ENCODE assay signal across 12 cellular contexts in the genomic region with DNA sequence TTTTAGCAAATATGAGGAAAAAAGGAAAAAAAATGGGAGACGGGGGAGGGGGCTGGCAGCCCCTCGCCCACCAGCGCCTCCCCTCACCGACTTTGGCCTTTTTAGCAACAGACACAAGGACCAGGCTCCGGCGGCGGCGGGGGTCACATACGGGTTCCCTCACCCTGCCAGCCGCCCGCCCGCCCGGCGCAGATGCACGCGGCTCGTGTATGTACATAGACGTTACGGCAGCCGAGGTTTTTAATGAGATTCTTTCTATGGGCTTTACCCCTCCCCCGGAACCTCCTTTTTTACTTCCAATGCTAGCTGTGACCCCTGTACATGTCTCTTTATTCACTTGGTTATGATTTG. TPM values are rescaled to one million over a fixed set of nuclear protein-coding genes. Genes with fewer than 3 reads are reported as not detected.
DNase-seq lines count a peak whose midpoint lies in the region; ATAC-seq, FAIRE-seq and TF ChIP-seq lines count a peak whose summit lies in the region.
"Had no signal": no experiment of that assay in that cellular context is flagged by ENCODE, and none has a peak within 500 bp of the region (broad histone marks: within the 10 kb centered on the region; RNA-seq: fewer than 3 reads in every experiment).

No MANE protein-coding gene starts in this region.

- no peak for FAIRE-seq in pancreas (lab: Jason Lieb, UNC)

- no peaks in the 10 kb centered on the region for H3K9me3 Mint-ChIP-seq in activated CD8-positive, alpha-beta T cell treated with anti-CD3 and anti-CD28 coated beads for 36 hours
- H3K9me3 Mint-ChIP-seq: activated CD4-positive, alpha-beta memory T cell treated with anti-CD3 and anti-CD28 coated beads for 36 hours; effector memory CD8-positive, alpha-beta T cell had no signal

- H3K9me3 ChIP-seq in heart left ventricle (no peaks in the 10 kb centered on the region), pancreas (no peaks in the 10 kb centered on the region)
- H3K9me3 ChIP-seq: transverse colon had no signal

- TF ChIP-seq CTCF in heart left ventricle (IDR thresholded peaks at IDR 0.05) (no peak), coronary artery (IDR thresholded peaks at IDR 0.05) (no peak), pancreas (IDR thresholded peaks at IDR 0.05) (no peak)
- TF ChIP-seq CTCF in activated CD8-positive, alpha-beta T cell treated with anti-CD3 and anti-CD28 coated beads for 36 hours (IDR thresholded peaks at IDR 0.05): no peak

- no peak overlapping the region for H3K27ac Mint-ChIP-seq in activated CD8-positive, alpha-beta T cell treated with anti-CD3 and anti-CD28 coated beads for 36 hours
- H3K27ac Mint-ChIP-seq: activated CD4-positive, alpha-beta memory T cell treated with anti-CD3 and anti-CD28 coated beads for 36 hours had no signal

- no peaks in the 10 kb centered on the region for H3K27me3 Mint-ChIP-seq in activated CD8-positive, alpha-beta T cell treated with anti-CD3 and anti-CD28 coated beads for 36 hours
- H3K27me3 Mint-ChIP-seq: activated CD4-positive, alpha-beta memory T cell treated with anti-CD3 and anti-CD28 coated beads for 36 hours; effector memory CD8-positive, alpha-beta T cell had no signal

- H3K4me3 ChIP-seq in heart left ventricle (peak overlapping the region in 9 of 12 donors; percentile 18 to 85 (median 68)), coronary artery (no peak overlapping the region), pancreas (no peak overlapping the region)
- H3K4me3 ChIP-seq: transverse colon had no signal

- no peak overlapping the region for H3K4me3 Mint-ChIP-seq in activated CD8-positive, alpha-beta T cell treated with anti-CD3 and anti-CD28 coated beads for 36 hours
- H3K4me3 Mint-ChIP-seq: activated CD4-positive, alpha-beta memory T cell treated with anti-CD3 and anti-CD28 coated beads for 36 hours had no signal

- H3K4me1 ChIP-seq in heart left ventricle (peaks cover 0 to 48% (median 33%) of the 10 kb centered on the region in 12 donors), pancreas (peaks cover 0 to 13% (median 5%) of the 10 kb centered on the region in 3 donors)

- H3K36me3 Mint-ChIP-seq in activated CD8-positive, alpha-beta T cell treated with anti-CD3 and anti-CD28 coated beads for 36 hours (ENCODE audit: low read depth): peaks cover 44% of the 10 kb centered on the region

- intact Hi-C loops in heart left ventricle (cut with DNase I): loop anchor here (2.0 to 10.0 kb wide), 5 partner anchors 31 to 301 kb away; partner anchors contain the start of gene PER1 (in 1 of the 10)
- intact Hi-C loops in cardiac septum (cut with DNase I): loop anchor here (5.0 kb wide), 1 partner anchor 111 kb away; no protein-coding TSS in a partner anchor
- intact Hi-C loops in pancreas (cut with DNase I): loop anchor here in 2 of 3 donors (5.0 to 10.0 kb wide), 2 partner anchors 109 to 111 kb away; no protein-coding TSS in a partner anchor
- intact Hi-C loops in activated CD8-positive, alpha-beta T cell treated with anti-CD3 and anti-CD28 coated beads for 36 hours (cut with micrococcal nuclease): loop anchor here (10.0 kb wide), 1 partner anchor 279 kb away; the partner anchor contains the start of gene CD68

- 60 to 75% (median 68%) methylated on average over 21 of the region's 21 CpGs for WGBS in heart left ventricle, 4 donors
- WGBS in pancreas, 2 donors: 85 to 87% methylated on average over 21 of the region's 21 CpGs

- ATAC-seq in heart left ventricle (no peak), pancreas (no peak)
- no peak for ATAC-seq in activated CD8-positive, alpha-beta T cell treated with anti-CD3 and anti-CD28 coated beads for 36 hours
- ATAC-seq: effector memory CD8-positive, alpha-beta T cell had no signal

- H3K27ac ChIP-seq in heart left ventricle: peak overlapping the region in 11 of 12 donors; percentile 68 to 95 (median 91)
- no peak overlapping the region for H3K27ac ChIP-seq in coronary artery
- H3K27ac ChIP-seq in pancreas: no peak overlapping the region
- H3K27ac ChIP-seq: KMS-11 had no signal

- CTCF ChIA-PET in activated CD8-positive, alpha-beta T cell treated with anti-CD3 and anti-CD28 coated beads for 36 hours (lab: Charles Lee): no interaction called here

- no peaks in the 10 kb centered on the region for H3K27me3 ChIP-seq in heart left ventricle
- no peaks in the 10 kb centered on the region for H3K27me3 ChIP-seq in pancreas
- H3K27me3 ChIP-seq: transverse colon had no signal

- no peak for TF ChIP-seq POLR2A in heart left ventricle (IDR thresholded peaks at IDR 0.05)

- no peak for DNase-seq in heart left ventricle
- DNase-seq in cardiac septum (ENCODE audit: low spot score): no peak
- DNase-seq in coronary artery (ENCODE audit: low spot score): peak; percentile 71
- DNase-seq in pancreas: peak in 4 of 6 donors; percentile 27 to 66 (median 42)
- no peak for DNase-seq in kidney glomerular epithelial cell (lab: John Stamatoyannopoulos, UW)
- no peak for DNase-seq in activated CD8-positive, alpha-beta T cell treated with anti-CD3 and anti-CD28 coated beads for 36 hours
- DNase-seq: activated CD4-positive, alpha-beta memory T cell treated with anti-CD3 and anti-CD28 coated beads for 36 hours; effector memory CD8-positive, alpha-beta T cell; NCI-H1694 treated with DMSO at 0.1 percent for 48 hours; NK-92 treated with Interleukin-12 subunit alpha and Interleukin-12 subunit beta, amount 100 ng/mL, for 24 hours; transverse colon had no signal

- POLR2A ChIA-PET in activated CD8-positive, alpha-beta T cell treated with anti-CD3 and anti-CD28 coated beads for 36 hours (lab: Charles Lee): interaction anchor here (1.2 kb wide), 1 partner anchor 9 kb away, joined by 5 read pairs; no protein-coding TSS in a partner anchor

- peaks cover 3 to 58% (median 51%) of the 10 kb centered on the region in 9 donors for H3K36me3 ChIP-seq in heart left ventricle
- peaks cover 0 to 24% (median 0%) of the 10 kb centered on the region in 3 donors for H3K36me3 ChIP-seq in pancreas

- peaks cover 44% of the 10 kb centered on the region for H3K4me1 Mint-ChIP-seq in activated CD8-positive, alpha-beta T cell treated with anti-CD3 and anti-CD28 coated beads for 36 hours (ENCODE audit: low read depth)

RNA-seq across cellular contexts. Expression of gene TMEM88, which starts 1.2 kb away (rescaled TPM):
- total RNA-seq in heart left ventricle: 100 to 1,000 TPM in 1 of 9 donors, 10 to 100 TPM in 8; 16.7 to 130 (median 27.0) TPM
- 100 to 1,000 TPM in 1 of 2 donors, 10 to 100 TPM in 1; 97.7 to 112 TPM for polyA plus RNA-seq in heart left ventricle
- 14.7 TPM for total RNA-seq in cardiac septum
- 1 to 10 TPM; 2.1 to 4.2 (median 2.4) TPM for total RNA-seq in pancreas
- polyA plus RNA-seq in pancreas: 10 to 100 TPM; 21.6 to 28.5 TPM
- total RNA-seq in activated CD8-positive, alpha-beta T cell treated with anti-CD3 and anti-CD28 coated beads for 36 hours: 1 to 10 TPM; 2.4 to 2.9 TPM

RNA-seq across cellular contexts. Expression of gene NAA38, which starts 3.7 kb away (rescaled TPM):
- total RNA-seq in heart left ventricle: 100 to 1,000 TPM in 1 of 9 donors, 10 to 100 TPM in 8; 60.9 to 141 (median 72.4) TPM
- 100 to 1,000 TPM in 1 of 2 donors, 10 to 100 TPM in 1; 75.2 to 179 TPM for polyA plus RNA-seq in heart left ventricle
- 68.8 TPM for total RNA-seq in cardiac septum
- 10 to 100 TPM; 20.1 to 29.6 (median 26.6) TPM for total RNA-seq in pancreas
- 10 to 100 TPM; 75.7 to 87.2 TPM for polyA plus RNA-seq in pancreas
- 10 to 100 TPM; 72.8 to 77.2 TPM for total RNA-seq in activated CD8-positive, alpha-beta T cell treated with anti-CD3 and anti-CD28 coated beads for 36 hours

RNA-seq across cellular contexts. Expression of gene CYB5D1, which starts 4.1 kb away (rescaled TPM):
- 10 to 100 TPM in 8 of 9 donors, 1 to 10 TPM in 1; 9.3 to 20.4 (median 16.6) TPM for total RNA-seq in heart left ventricle
- 10 to 100 TPM; 11.7 to 15.5 TPM for polyA plus RNA-seq in heart left ventricle
- 12.2 TPM for total RNA-seq in cardiac septum
- total RNA-seq in pancreas: 10 to 100 TPM in 1 of 6 donors, 1 to 10 TPM in 5; 5.0 to 10.5 (median 8.4) TPM
- polyA plus RNA-seq in pancreas: 1 to 10 TPM; 4.9 to 8.5 TPM
- 10 to 100 TPM; 13.5 to 16.2 TPM for total RNA-seq in activated CD8-positive, alpha-beta T cell treated with anti-CD3 and anti-CD28 coated beads for 36 hours

RNA-seq across cellular contexts. Expression of gene KDM6B, which starts 19.7 kb away (rescaled TPM):
- total RNA-seq in heart left ventricle: 10 to 100 TPM in 8 of 9 donors, 1 to 10 TPM in 1; 7.4 to 29.3 (median 24.8) TPM
- polyA plus RNA-seq in heart left ventricle: 10 to 100 TPM; 11.6 to 14.4 TPM
- total RNA-seq in cardiac septum: 22.1 TPM
- 10 to 100 TPM; 14.9 to 23.7 (median 17.3) TPM for total RNA-seq in pancreas
- 10 to 100 TPM in 1 of 2 donors, 1 to 10 TPM in 1; 8.9 to 15.3 TPM for polyA plus RNA-seq in pancreas
- total RNA-seq in activated CD8-positive, alpha-beta T cell treated with anti-CD3 and anti-CD28 coated beads for 36 hours: 10 to 100 TPM; 49.2 to 53.8 TPM

RNA-seq across cellular contexts. Expression of gene CHD3, which starts 34.9 kb away (rescaled TPM):
- total RNA-seq in heart left ventricle (10 to 100 TPM in 6 of 9 donors, 1 to 10 TPM in 3; 6.7 to 30.6 (median 13.6) TPM), cardiac septum (14.2 TPM), pancreas (100 to 1,000 TPM in 1 of 6 donors, 10 to 100 TPM in 5; 35.9 to 101 (median 43.1) TPM)
- polyA plus RNA-seq in heart left ventricle (10 to 100 TPM; 17.5 to 17.9 TPM), pancreas (100 to 1,000 TPM; 117 to 143 TPM)
- total RNA-seq in activated CD8-positive, alpha-beta T cell treated with anti-CD3 and anti-CD28 coated beads for 36 hours: 100 to 1,000 TPM; 130 to 139 TPM

Comparison
In these comparisons a context has a peak if more than half of its experiments do, and no peak if none do; other contexts are left out.
1. DNase-seq: peak in coronary artery (single experiment) and pancreas (4 of 6); none in heart left ventricle (0 of 5), cardiac septum (single experiment), kidney glomerular epithelial cell (single experiment) and activated CD8-positive, alpha-beta T cell treated with anti-CD3 and anti-CD28 coated beads for 36 hours (single experiment).
2. H3K27ac ChIP-seq: peak in heart left ventricle (11 of 12); none in coronary artery (0 of 2) and pancreas (0 of 4).
3. H3K4me3 ChIP-seq: peak in heart left ventricle (9 of 12); none in coronary artery (single experiment) and pancreas (0 of 4).